ENCODE assay signal across 27 cellular contexts in the genomic region with DNA sequence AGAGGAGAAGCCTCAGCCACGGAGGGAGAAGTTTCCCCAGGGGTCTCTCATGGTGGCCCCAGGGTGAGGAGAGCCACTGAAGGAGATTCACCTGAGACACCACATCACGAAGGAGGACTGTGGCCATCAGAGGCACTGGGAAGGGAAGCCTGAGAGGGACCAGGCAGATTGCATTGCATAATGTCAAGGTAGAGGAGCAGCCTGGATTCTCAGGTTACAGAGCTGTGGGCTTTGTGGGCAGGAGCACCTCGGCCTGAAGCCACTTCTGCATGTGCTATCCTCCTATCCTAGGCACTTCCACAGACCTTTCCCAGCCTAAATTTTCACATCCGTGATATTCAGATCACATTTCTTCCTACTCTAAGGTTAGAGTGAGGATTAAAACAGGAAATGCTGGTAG. TPM values are rescaled to one million over a fixed set of nuclear protein-coding genes. Genes with fewer than 3 reads are reported as not detected.
"Had no signal": no experiment of that assay in that cellular context is flagged by ENCODE, and none has a peak within 500 bp of the region (broad histone marks: within the 10 kb centered on the region; RNA-seq: fewer than 3 reads in every experiment).

No MANE protein-coding gene starts in this region.

- H3K36me3 ChIP-seq: brain microvascular endothelial cell, prostate gland, right atrium auricular region, tibial nerve had no signal

- H3K27me3 ChIP-seq: brain microvascular endothelial cell, foreskin keratinocyte, right atrium auricular region, tibial nerve had no signal

- H3K27me3 Mint-ChIP-seq: memory B cell, T-helper 17 cell had no signal

- H3K27ac Mint-ChIP-seq: activated T-cell treated with anti-CD3 and anti-CD28 coated beads, Interleukin-2, amount 50 U/mL, for 72 hours; memory B cell; T-helper 17 cell had no signal

- ATAC-seq: activated T-cell treated with anti-CD3 and anti-CD28 coated beads, Interleukin-2, amount 50 U/mL, for 72 hours; foreskin keratinocyte; left ventricle myocardium superior; naive thymus-derived CD4-positive, alpha-beta T cell; stimulated activated naive CD8-positive, alpha-beta T cell treated with anti-CD3 and anti-CD28 coated beads, Interleukin-15, Interleukin-2, amounts not matched to agents 100 U/mL and 50 U/mL, for 24 hours; T-helper 17 cell had no signal

- H3K9me3 ChIP-seq: prostate gland, right atrium auricular region, tibial nerve had no signal

- H3K27ac ChIP-seq: brain microvascular endothelial cell, dorsolateral prefrontal cortex, epithelial cell of prostate, foreskin keratinocyte, prostate gland, right atrium auricular region, tibial nerve, VCaP had no signal

- H3K4me1 Mint-ChIP-seq: memory B cell; naive thymus-derived CD4-positive, alpha-beta T cell; T-helper 17 cell had no signal

- H3K36me3 Mint-ChIP-seq: memory B cell; naive thymus-derived CD4-positive, alpha-beta T cell had no signal

- H3K9me3 Mint-ChIP-seq: memory B cell had no signal

- H3K4me3 Mint-ChIP-seq: activated T-cell treated with anti-CD3 and anti-CD28 coated beads, Interleukin-2, amount 50 U/mL, for 72 hours; memory B cell; naive thymus-derived CD4-positive, alpha-beta T cell; T-helper 17 cell had no signal

- H3K4me1 ChIP-seq: foreskin keratinocyte, prostate gland, right atrium auricular region, tibial nerve had no signal

- H3K4me3 ChIP-seq: dorsolateral prefrontal cortex, prostate gland, right atrium auricular region, tibial nerve had no signal

- DNase-seq: activated CD4-positive, alpha-beta T cell treated with anti-CD3 and anti-CD28 coated beads for 1 hour; activated CD4-positive, alpha-beta T cell treated with anti-CD3 and anti-CD28 coated beads, Interleukin-2, amount 50 U/mL, for 4 hours; activated effector memory CD4-positive, alpha-beta T cell treated with anti-CD3 and anti-CD28 coated beads, Interleukin-2, amount 50 U/mL, for 16 hours; activated naive CD4-positive, alpha-beta T cell treated with anti-CD3 and anti-CD28 coated beads, Interleukin-2, amount 50 U/mL, for 16 hours; activated T-cell treated with anti-CD3 and anti-CD28 coated beads, Interleukin-2, amount 50 U/mL, for 72 hours; aorta; brain microvascular endothelial cell; central memory CD4-positive, alpha-beta T cell; dorsolateral prefrontal cortex; foreskin keratinocyte; glutamatergic neuron; hypothalamus; left ventricle myocardium superior; naive thymus-derived CD4-positive, alpha-beta T cell; stimulated activated CD4-positive, alpha-beta T cell treated with anti-CD3 and anti-CD28 coated beads, Interleukin-12 subunit alpha, Interleukin-12 subunit beta, amount 100 ng/mL, for 4 hours; stimulated activated CD4-positive, alpha-beta T cell treated with anti-CD3 and anti-CD28 coated beads, Interleukin-1b, Interleukin-23, amount 100 ng/mL, for 48 hours; stimulated activated CD8-positive, alpha-beta memory T cell treated with anti-CD3 and anti-CD28 coated beads, Interleukin-4, amount 100 ng/mL, for 48 hours; stimulated activated naive CD8-positive, alpha-beta T cell treated with anti-CD3 and anti-CD28 coated beads, Interleukin-15, Interleukin-2, amounts not matched to agents 100 U/mL and 50 U/mL, for 24 hours; substantia nigra; T-helper 17 cell had no signal

RNA-seq across cellular contexts. Expression of a gene that starts 51.8 kb away (rescaled TPM):
- total RNA-seq: activated CD8-positive, alpha-beta memory T cell treated with anti-CD3 and anti-CD28 coated beads for 36 hours; activated T-cell treated with anti-CD3 and anti-CD28 coated beads, Interleukin-2, amount 50 U/mL, for 72 hours; naive thymus-derived CD4-positive, alpha-beta T cell; prostate gland; T-helper 17 cell; tibial nerve had no signal
- polyA plus RNA-seq: aorta; naive thymus-derived CD4-positive, alpha-beta T cell had no signal
